19 cellular contexts compared by ENCODE assay signal in genomic region chr3:50250514-50250913, GRCh38. TPM values are rescaled to one million over a fixed set of nuclear protein-coding genes. Genes with fewer than 3 reads are reported as not detected.
DNase-seq lines count a peak whose midpoint lies in the region; TF ChIP-seq lines count a peak whose summit lies in the region.
"Had no signal": no experiment of that assay in that cellular context is flagged by ENCODE, and none has a peak within 500 bp of the region (broad histone marks: within the 10 kb centered on the region; RNA-seq: fewer than 3 reads in every experiment).

No MANE protein-coding gene starts in this region.

- H3K4me1 Mint-ChIP-seq in chondrocyte (ENCODE audit: low read depth) = peaks cover 54% of the 10 kb centered on the region

- H3K4me3 Mint-ChIP-seq in chondrocyte (ENCODE audit: unreplicated experiment) = no peak overlapping the region
- H3K4me3 Mint-ChIP-seq: T-helper 2 cell treated with Interferon-gamma antibody and Interleukin-4, amounts not matched to agents 5 μg/mL and 100 μg/mL, for 36 hours had no signal

- no peaks in the 10 kb centered on the region for H3K9me3 Mint-ChIP-seq in chondrocyte (ENCODE audit: low read depth)
- H3K9me3 Mint-ChIP-seq: T-helper 2 cell treated with Interferon-gamma antibody and Interleukin-4, amounts not matched to agents 5 μg/mL and 100 μg/mL, for 36 hours had no signal

- TF ChIP-seq CTCF in AG04450 (IDR thresholded peaks at IDR 0.05; ENCODE audit: low read depth, low read length) (no peak), HEK293 (tag by site-specific recombination; IDR thresholded peaks at IDR 0.05) (no peak), chondrocyte (IDR thresholded peaks at IDR 0.05) (no peak), osteoblast (IDR thresholded peaks at IDR 0.05; ENCODE audit: extremely low read depth, low read depth, low read length) (no peak)

- H3K36me3 ChIP-seq in HEK293 (ENCODE audit: control insufficient read depth in 2 of 2, insufficient read depth in 1 of 2, low read length in 2 of 2) (peaks cover 0 to 30% of the 10 kb centered on the region in 2 experiments; a peak in 2 of 3 replicates), osteoblast (ENCODE audit: insufficient read depth, low read length) (peaks cover 38% of the 10 kb centered on the region), H7 (replicated peaks; ENCODE audit: control insufficient read depth, insufficient read depth, low read length) (peaks cover 13% of the 10 kb centered on the region)
- H3K36me3 ChIP-seq: BE2C, colonic mucosa had no signal

- H3K36me3 Mint-ChIP-seq in chondrocyte (ENCODE audit: low read depth) = peaks cover 9% of the 10 kb centered on the region

- H3K27me3 Mint-ChIP-seq in chondrocyte (ENCODE audit: low read depth) = no peaks in the 10 kb centered on the region

- DNase-seq in AG04450 (ENCODE audit: low read depth, low spot score) (no peak), chondrocyte (ENCODE audit: low spot score) (no peak), osteoblast (ENCODE audit: insufficient read length, low spot score, missing footprints) (peak; percentile 61), superior temporal gyrus (ENCODE audit: extremely low spot score) (no peak), SIG-M5 (lab: John Stamatoyannopoulos, UW) (no peak), H7 (no peak), LoVo (ENCODE audit: low spot score) (no peak)
- DNase-seq: activated CD4-positive, alpha-beta T cell treated with anti-CD3 and anti-CD28 coated beads, Interleukin-2, amount 50 U/mL, for 1 hour; BE2C; colonic mucosa; midbrain; NCI-H146; NCI-H524; psoas muscle had no signal

- H3K4me2 ChIP-seq in osteoblast (ENCODE audit: insufficient read depth, low read length) = no peak overlapping the region
- H3K4me2 ChIP-seq: KMS-11 had no signal

- H3K27me3 ChIP-seq in AG04450 (ENCODE audit: control insufficient read depth, insufficient read depth, low read length) (no peaks in the 10 kb centered on the region), osteoblast (ENCODE audit: insufficient read depth, low read length) (no peaks in the 10 kb centered on the region), H7 (ENCODE audit: control insufficient read depth, insufficient read depth, low read length) (no peaks in the 10 kb centered on the region)
- H3K27me3 ChIP-seq: BE2C, colonic mucosa had no signal

- H3K27ac ChIP-seq in AG04450 (ENCODE audit: low read depth, low read length) (peak overlapping the region; percentile 11), HEK293 (ENCODE audit: extremely low read depth, low read depth, low read length) (no peak overlapping the region), osteoblast (ENCODE audit: low read depth, low read length) (no peak overlapping the region)
- H3K27ac ChIP-seq: colonic mucosa, KMS-11 had no signal

- no peak overlapping the region for H3K4me3 ChIP-seq in AG04450 (ENCODE audit: low read depth, low read length)
- H3K4me3 ChIP-seq in HEK293 (ENCODE audit: low read depth, low read length) = no peak overlapping the region
- no peak overlapping the region for H3K4me3 ChIP-seq in osteoblast (ENCODE audit: insufficient read depth, low read length)
- no peak overlapping the region for H3K4me3 ChIP-seq in H7 (ENCODE audit: insufficient read depth, low read depth, low read length)
- H3K4me3 ChIP-seq: colonic mucosa, psoas muscle had no signal

- peaks cover 92% of the 10 kb centered on the region for H3K79me2 ChIP-seq in osteoblast (ENCODE audit: insufficient read depth, low read length)

- POLR2A ChIA-PET in AG04450 (lab: Yijun Ruan, JAX) (interaction anchor here (0.6 to 3.4 kb wide), 4 partner anchors 9 to 24 kb away, joined by 3 to 10 read pairs (median 5); no protein-coding TSS in a partner anchor), HEK293 (lab: Yijun Ruan, JAX) (interaction anchor here (0.6 to 1.2 kb wide), 3 partner anchors 23 to 558 kb away, joined by 3 to 9 read pairs (median 8); no protein-coding TSS in a partner anchor)

- H3K9me3 ChIP-seq in AG04450 (ENCODE audit: control insufficient read depth, insufficient read depth, low read length) = no peaks in the 10 kb centered on the region; the same call in 1 of the 2 replicates
- H3K9me3 ChIP-seq in HEK293 (ENCODE audit: control insufficient read depth, insufficient read depth, low read depth, low read length) = no peaks in the 10 kb centered on the region
- H3K9me3 ChIP-seq in osteoblast (ENCODE audit: low read depth, low read length) = no peaks in the 10 kb centered on the region
- H3K9me3 ChIP-seq: BE2C, colonic mucosa, psoas muscle had no signal

- 0 out of 2 replicates have a peak, but pooled peaks cover 4% of the 10 kb centered on the region for H3K4me1 ChIP-seq in HEK293 (ENCODE audit: control insufficient read depth, insufficient read depth, low read length)
- H3K4me1 ChIP-seq in osteoblast (ENCODE audit: insufficient read depth, low read length) = peaks cover 52% of the 10 kb centered on the region

- CTCF ChIA-PET in AG04450 (lab: Charles Lee) = interaction anchor here (0.5 to 4.2 kb wide), 5 partner anchors 7 to 96 kb away, joined by 3 to 31 read pairs (median 3); no protein-coding TSS in a partner anchor
- CTCF ChIA-PET in HEK293 (lab: Yijun Ruan, JAX) = interaction anchor here (1.0 to 5.5 kb wide), 3 partner anchors 24 to 56 kb away, joined by 3 to 71 read pairs (median 5); partner anchors contain the start of gene GNAT1

- peak overlapping the region; percentile 68 for H3K27ac Mint-ChIP-seq in chondrocyte (ENCODE audit: unreplicated experiment)

- peaks cover 81% of the 10 kb centered on the region for H4K20me1 ChIP-seq in osteoblast (ENCODE audit: insufficient read depth, low read length)

- no peak overlapping the region for H2AFZ ChIP-seq in osteoblast (ENCODE audit: low read length)

TF ChIP-seq in HEK293, 187 proteins besides CTCF, POLR2A, EP300 and RAD21 (continues in another document):
- no peak for TF ChIP-seq PRDM4 (tag by site-specific recombination; IDR thresholded peaks at IDR 0.05)
- TF ChIP-seq GLIS1 (tag by site-specific recombination; IDR thresholded peaks at IDR 0.05) = peak; percentile 69
- TF ChIP-seq ZBTB20 (tag by site-specific recombination; IDR thresholded peaks at IDR 0.05) = peak; percentile 75
- no peak for TF ChIP-seq KLF1 (tag by site-specific recombination; IDR thresholded peaks at IDR 0.05)
- no peak for TF ChIP-seq KLF10 (tag by site-specific recombination; IDR thresholded peaks at IDR 0.05)
- TF ChIP-seq, protein P1, sequence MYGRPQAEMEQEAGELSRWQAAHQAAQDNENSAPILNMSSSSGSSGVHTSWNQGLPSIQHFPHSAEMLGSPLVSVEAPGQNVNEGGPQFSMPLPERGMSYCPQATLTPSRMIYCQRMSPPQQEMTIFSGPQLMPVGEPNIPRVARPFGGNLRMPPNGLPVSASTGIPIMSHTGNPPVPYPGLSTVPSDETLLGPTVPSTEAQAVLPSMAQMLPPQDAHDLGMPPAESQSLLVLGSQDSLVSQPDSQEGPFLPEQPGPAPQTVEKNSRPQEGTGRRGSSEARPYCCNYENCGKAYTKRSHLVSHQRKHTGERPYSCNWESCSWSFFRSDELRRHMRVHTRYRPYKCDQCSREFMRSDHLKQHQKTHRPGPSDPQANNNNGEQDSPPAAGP (tag by site-specific recombination; IDR thresholded peaks at IDR 0.05) = no peak
- no peak for TF ChIP-seq ZNF529 (tag by site-specific recombination; IDR thresholded peaks at IDR 0.05; ENCODE audit: insufficient replicate concordance)
- TF ChIP-seq ZNF791 (tag by site-specific recombination; IDR thresholded peaks at IDR 0.05) = no peak
- TF ChIP-seq ZNF707 (tag by site-specific recombination; IDR thresholded peaks at IDR 0.05) = no peak
- no peak for TF ChIP-seq ZNF157 (tag by site-specific recombination; IDR thresholded peaks at IDR 0.05)
- no peak for TF ChIP-seq GFI1B (tag by site-specific recombination; IDR thresholded peaks at IDR 0.05)
- no peak for TF ChIP-seq ZNF626 (tag by site-specific recombination; IDR thresholded peaks at IDR 0.05)

RNA-seq across cellular contexts. Expression of gene GNAI2, which starts 14.5 kb away (rescaled TPM):
- 603 and 661 TPM in 2 replicates for polyA plus RNA-seq in AG04450 (2011; rRNA removed)
- polyA minus RNA-seq in AG04450 (2011; rRNA and poly(A)+ RNA removed) = 528 and 617 TPM in 2 replicates
- total RNA-seq in chondrocyte = 388 to 444 TPM (median 443 TPM) in 3 replicates
- total RNA-seq in osteoblast = 223 and 248 TPM in 2 replicates
- total RNA-seq in H7 (2014; rRNA removed; shearing (Covaris generic)) = 204 and 246 TPM in 2 replicates

RNA-seq across cellular contexts. Expression of gene SEMA3B, which starts 18.4 kb away (rescaled TPM):
- 22.0 and 24.7 TPM in 2 replicates for polyA plus RNA-seq in AG04450 (2011; rRNA removed)
- 9.9 and 14.3 TPM in 2 replicates for polyA minus RNA-seq in AG04450 (2011; rRNA and poly(A)+ RNA removed)
- total RNA-seq in chondrocyte (9.6 to 16.4 TPM (median 14.9 TPM) in 3 replicates), osteoblast (5.9 and 10.1 TPM in 2 replicates)
- 2.8 and 4.4 TPM in 2 replicates for total RNA-seq in H7 (2014; rRNA removed; shearing (Covaris generic))

RNA-seq across cellular contexts. Expression of gene LSMEM2, which starts 28.4 kb away (rescaled TPM):
- polyA plus RNA-seq in AG04450 (2011; rRNA removed) = not detected in 2 replicates
- not detected in 2 replicates for polyA minus RNA-seq in AG04450 (2011; rRNA and poly(A)+ RNA removed)
- total RNA-seq in chondrocyte (not detected in 3 replicates), osteoblast (not detected in 2 replicates)
- total RNA-seq in H7 (2014; rRNA removed; shearing (Covaris generic)) = 0.07 and 1.2 TPM in 2 replicates
- total RNA-seq: colonic mucosa, Daoy, fibroblast of lung had no signal
- polyA plus RNA-seq: fibroblast of lung had no signal

RNA-seq across cellular contexts. Expression of gene IFRD2, which starts 41.7 kb away (rescaled TPM):
- 19.3 and 20.6 TPM in 2 replicates for polyA plus RNA-seq in AG04450 (2011; rRNA removed)
- 12.0 and 12.7 TPM in 2 replicates for polyA minus RNA-seq in AG04450 (2011; rRNA and poly(A)+ RNA removed)
- 38.9 to 54.4 TPM (median 44.0 TPM) in 3 replicates for total RNA-seq in chondrocyte
- total RNA-seq in osteoblast = 60.4 and 65.1 TPM in 2 replicates
- 118 and 146 TPM in 2 replicates for total RNA-seq in H7 (2014; rRNA removed; shearing (Covaris generic))

RNA-seq across cellular contexts. Expression of gene SLC38A3, which starts 45.4 kb away (rescaled TPM):
- polyA plus RNA-seq in AG04450 (2011; rRNA removed) = 0.06 and 0.11 TPM in 2 replicates
- polyA minus RNA-seq in AG04450 (2011; rRNA and poly(A)+ RNA removed) = not detected in 2 replicates
- total RNA-seq in chondrocyte (1.00 to 1.9 TPM (median 1.2 TPM) in 3 replicates), osteoblast (0.29 and 0.36 TPM in 2 replicates)
- 0.21 and 0.22 TPM in 2 replicates for total RNA-seq in H7 (2014; rRNA removed; shearing (Covaris generic))
- total RNA-seq: Daoy, fibroblast of lung had no signal
